1 cellular context compared by ENCODE assay signal in the genomic region with DNA sequence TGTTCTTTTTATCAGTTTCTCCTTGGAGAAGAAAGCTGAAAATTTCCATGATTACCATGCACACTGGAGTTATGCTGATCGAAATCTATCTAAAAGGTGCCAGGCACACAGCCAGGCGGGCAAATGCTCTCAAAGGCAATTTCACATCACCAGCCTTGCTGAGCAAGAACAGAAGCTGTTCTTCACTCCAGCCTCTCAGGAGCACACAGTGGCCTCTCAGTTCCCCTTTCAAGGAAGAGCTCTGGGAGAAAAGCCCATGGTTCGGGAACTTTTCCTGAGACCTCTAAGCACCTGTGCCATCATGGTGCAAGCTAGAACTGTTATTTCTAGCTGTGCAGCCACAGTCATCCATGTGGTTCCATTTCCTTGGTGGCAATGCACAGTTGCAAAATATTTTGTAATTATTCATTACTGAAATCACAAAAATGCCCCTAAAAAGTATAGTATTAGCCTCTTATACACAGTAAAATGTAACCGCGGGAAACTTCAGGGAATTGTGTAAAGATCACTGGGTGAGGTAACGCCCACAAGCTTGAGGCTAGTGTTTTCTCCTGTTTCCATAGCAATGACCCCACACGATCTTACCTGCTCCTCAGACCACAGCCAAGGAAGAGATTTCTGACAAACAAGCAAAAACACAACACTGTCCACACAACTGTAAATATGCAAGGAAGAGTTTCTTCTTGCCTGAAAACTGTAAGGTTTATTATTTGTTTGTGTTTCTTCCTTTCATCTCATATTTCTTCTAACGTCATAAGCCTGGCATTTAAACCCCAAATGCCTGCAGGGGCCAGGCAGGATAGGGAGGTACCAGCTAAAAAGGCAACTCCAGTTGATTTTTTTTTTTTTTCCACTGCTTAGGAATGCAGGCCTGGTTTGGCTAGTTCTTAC.
A peak's percentile ranks its signal among the peaks of the same experiment; 100 is the strongest.
TF ChIP-seq lines count a peak whose summit lies in the region.

No MANE protein-coding gene starts in this region.

TF ChIP-seq in A549, 52 proteins besides CTCF, POLR2A, EP300 and RAD21 (continued from another document):
- TF ChIP-seq, protein P1, sequence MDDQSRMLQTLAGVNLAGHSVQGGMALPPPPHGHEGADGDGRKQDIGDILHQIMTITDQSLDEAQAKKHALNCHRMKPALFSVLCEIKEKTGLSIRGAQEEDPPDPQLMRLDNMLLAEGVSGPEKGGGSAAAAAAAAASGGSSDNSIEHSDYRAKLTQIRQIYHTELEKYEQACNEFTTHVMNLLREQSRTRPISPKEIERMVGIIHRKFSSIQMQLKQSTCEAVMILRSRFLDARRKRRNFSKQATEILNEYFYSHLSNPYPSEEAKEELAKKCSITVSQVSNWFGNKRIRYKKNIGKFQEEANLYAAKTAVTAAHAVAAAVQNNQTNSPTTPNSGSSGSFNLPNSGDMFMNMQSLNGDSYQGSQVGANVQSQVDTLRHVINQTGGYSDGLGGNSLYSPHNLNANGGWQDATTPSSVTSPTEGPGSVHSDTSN (IDR thresholded peaks at IDR 0.05), result no peak
- TF ChIP-seq HEYL (CRISPR knock-in tag; IDR thresholded peaks at IDR 0.05), result no peak
- no peak for TF ChIP-seq CBX2 (IDR thresholded peaks at IDR 0.05; ENCODE audit: borderline replicate concordance, low read depth)
- no peak for TF ChIP-seq ZFP36 (IDR thresholded peaks at IDR 0.05; ENCODE audit: borderline replicate concordance, partially characterized antibody)
- TF ChIP-seq BCL3 (IDR thresholded peaks at IDR 0.05), result peak; percentile 75; the same call in 2 of the 3 replicates
- TF ChIP-seq CEBPB (IDR thresholded peaks at IDR 0.05), result peak; percentile 67 to 80
- TF ChIP-seq USF2 (IDR thresholded peaks at IDR 0.05), result no peak
- no peak for TF ChIP-seq KDM1A (IDR thresholded peaks at IDR 0.05; ENCODE audit: low read depth)
- TF ChIP-seq RCOR1 (IDR thresholded peaks at IDR 0.05; ENCODE audit: low read depth, low read length), result no peak
- TF ChIP-seq MAFK (IDR thresholded peaks at IDR 0.05; ENCODE audit: partially characterized antibody), result peak; percentile 42
- TF ChIP-seq, protein P2, sequence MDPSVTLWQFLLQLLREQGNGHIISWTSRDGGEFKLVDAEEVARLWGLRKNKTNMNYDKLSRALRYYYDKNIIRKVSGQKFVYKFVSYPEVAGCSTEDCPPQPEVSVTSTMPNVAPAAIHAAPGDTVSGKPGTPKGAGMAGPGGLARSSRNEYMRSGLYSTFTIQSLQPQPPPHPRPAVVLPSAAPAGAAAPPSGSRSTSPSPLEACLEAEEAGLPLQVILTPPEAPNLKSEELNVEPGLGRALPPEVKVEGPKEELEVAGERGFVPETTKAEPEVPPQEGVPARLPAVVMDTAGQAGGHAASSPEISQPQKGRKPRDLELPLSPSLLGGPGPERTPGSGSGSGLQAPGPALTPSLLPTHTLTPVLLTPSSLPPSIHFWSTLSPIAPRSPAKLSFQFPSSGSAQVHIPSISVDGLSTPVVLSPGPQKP (IDR thresholded peaks at IDR 0.05; ENCODE audit: low read depth, low read length), result no peak
- peak; percentile 70 for TF ChIP-seq JUNB (IDR thresholded peaks at IDR 0.05)
- peak; percentile 21; the same call in 1 of the 2 replicates for TF ChIP-seq HOXB13 (CRISPR knock-in tag; IDR thresholded peaks at IDR 0.05; ENCODE audit: low read depth)
- no peak for TF ChIP-seq ZNF302 (CRISPR knock-in tag; IDR thresholded peaks at IDR 0.05)
- TF ChIP-seq SMC3 (IDR thresholded peaks at IDR 0.05), result peak; percentile 50; the same call in 2 of the 3 replicates
- TF ChIP-seq JUN (IDR thresholded peaks at IDR 0.05), result peak; percentile 89 to 90
TF ChIP-seq in A549: peak in this region for 10.
